ENCODE assay signal across 9 cellular contexts in genomic region chr6:3748208-3748701, GRCh38. TPM values are rescaled to one million over a fixed set of nuclear protein-coding genes. Genes with fewer than 3 reads are reported as not detected.
DNase-seq lines count a peak whose midpoint lies in the region; ATAC-seq and TF ChIP-seq lines count a peak whose summit lies in the region.
"Had no signal": no experiment of that assay in that cellular context is flagged by ENCODE, and none has a peak within 500 bp of the region (broad histone marks: within the 10 kb centered on the region; RNA-seq: fewer than 3 reads in every experiment).

No MANE protein-coding gene starts in this region.

- peak; percentile 50 for TF ChIP-seq CTCF in RWPE1 (conservative IDR thresholded peaks at IDR 0.05; ENCODE audit: low read depth)
- peak; percentile 85 for TF ChIP-seq CTCF in MCF 10A (IDR thresholded peaks at IDR 0.05; ENCODE audit: unreplicated experiment)

- ATAC-seq in HG02885 (IDR thresholded peaks at IDR 0.05; ENCODE audit: poor library complexity, unreplicated experiment) (peak; percentile 46), GM21529 (IDR thresholded peaks at IDR 0.05; ENCODE audit: unreplicated experiment) (no peak), GM21528 (IDR thresholded peaks at IDR 0.05; ENCODE audit: low FRiP score, unreplicated experiment) (no peak)
- ATAC-seq: T-cell had no signal

- POLR2A ChIA-PET in RWPE1 (lab: Yijun Ruan, JAX; ENCODE audit: low non-redundant PET): no interaction called here
- POLR2A ChIA-PET in MCF 10A (lab: Yijun Ruan, JAX): interaction anchor here (0.7 to 3.4 kb wide), 11 partner anchors 12 to 273 kb away, joined by 3 to 31 read pairs (median 5); partner anchors contain the start of gene FAM50B

- H3K27me3 Mint-ChIP-seq in MCF 10A (ENCODE audit: insufficient read depth, unreplicated experiment): no peaks in the 10 kb centered on the region

- H3K27ac Mint-ChIP-seq in MCF 10A (ENCODE audit: low read depth, unreplicated experiment): peak overlapping the region; percentile 92
- H3K27ac Mint-ChIP-seq: T-cell had no signal

- peak overlapping the region; percentile 99 for H3K27ac ChIP-seq in RWPE1

- no peaks in the 10 kb centered on the region for H3K9me3 Mint-ChIP-seq in MCF 10A (ENCODE audit: unreplicated experiment)
- H3K9me3 Mint-ChIP-seq: T-cell had no signal

- H3K4me3 Mint-ChIP-seq in MCF 10A (ENCODE audit: unreplicated experiment): peak overlapping the region; percentile 62

- peaks cover 34% of the 10 kb centered on the region for H3K4me1 Mint-ChIP-seq in MCF 10A (ENCODE audit: insufficient read depth, unreplicated experiment)

- BruUV-seq in MCF 10A (replicated peaks; lab: Mats Ljungman, UMichigan): no TSS peak

- intact Hi-C loops in MCF 10A (cut with micrococcal nuclease): loop anchor here (1.0 kb wide), 5 partner anchors 77 to 260 kb away; no protein-coding TSS in a partner anchor

- peaks cover 7% of the 10 kb centered on the region for H3K36me3 Mint-ChIP-seq in MCF 10A (ENCODE audit: insufficient read depth, unreplicated experiment)
- H3K36me3 Mint-ChIP-seq: T-cell had no signal

- CTCF ChIA-PET in RWPE1 (lab: Yijun Ruan, JAX) (interaction anchor here (0.6 to 2.9 kb wide), 9 partner anchors 101 to 270 kb away, joined by 3 to 18 read pairs (median 4); partner anchors contain the start of gene FAM50B), MCF 10A (lab: Yijun Ruan, JAX) (interaction anchor here (0.6 to 3.4 kb wide), 37 partner anchors 12 to 467 kb away, joined by 3 to 29 read pairs (median 4); partner anchors contain the start of gene FAM50B)

- peak; percentile 89 for DNase-seq in DMS53 (lab: John Stamatoyannopoulos, UW)
- DNase-seq in RWPE1 (ENCODE audit: low spot score): peak; percentile 67
- peak; percentile 82 for DNase-seq in MCF 10A (ENCODE audit: unreplicated experiment)
- peak; percentile 94 for DNase-seq in islet precursor cell
- peak; percentile 47 for DNase-seq in stimulated activated CD4-positive, alpha-beta T cell treated with anti-CD3 and anti-CD28 coated beads, Interleukin-1b, Interleukin-23, amount 100 ng/mL, for 48 hours

RNA-seq across cellular contexts. Expression of gene PXDC1, which starts 3.3 kb away (rescaled TPM):
- 48.1 and 51.4 TPM in 2 replicates for total RNA-seq in MCF 10A (2022)
